ENCODE assay signal across 8 cellular contexts in the genomic region with DNA sequence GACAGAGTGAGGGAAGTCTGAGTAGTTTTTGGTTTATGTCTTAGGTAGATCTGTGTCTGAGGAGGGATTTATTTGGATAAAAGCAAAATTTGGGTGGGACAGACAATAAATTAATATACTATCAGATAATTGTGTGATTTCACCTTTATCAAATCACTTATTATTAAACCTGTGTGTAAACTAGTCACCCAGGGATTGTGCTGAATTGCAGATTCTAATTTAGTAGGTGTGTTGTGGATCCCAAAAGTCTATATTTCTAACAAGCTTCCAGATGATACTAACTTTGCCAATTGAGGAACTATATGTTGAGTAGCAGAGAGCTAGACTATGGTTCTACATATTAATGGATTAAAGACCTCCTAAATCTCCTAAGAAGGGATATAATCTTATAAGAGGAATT.
"Had no signal": no experiment of that assay in that cellular context is flagged by ENCODE, and none has a peak within 500 bp of the region (broad histone marks: within the 10 kb centered on the region; RNA-seq: fewer than 3 reads in every experiment).

No MANE protein-coding gene starts in this region.

- H3K4me3 ChIP-seq: GM12878 had no signal

- FAIRE-seq: G401.6, GM12878, GM12891, GM12892, GM18507, GM19239 had no signal

- ATAC-seq: GM12878 had no signal

- DNase-seq: GDM1, GF-D8 had no signal
